8 cellular contexts compared by ENCODE assay signal in the genomic region with DNA sequence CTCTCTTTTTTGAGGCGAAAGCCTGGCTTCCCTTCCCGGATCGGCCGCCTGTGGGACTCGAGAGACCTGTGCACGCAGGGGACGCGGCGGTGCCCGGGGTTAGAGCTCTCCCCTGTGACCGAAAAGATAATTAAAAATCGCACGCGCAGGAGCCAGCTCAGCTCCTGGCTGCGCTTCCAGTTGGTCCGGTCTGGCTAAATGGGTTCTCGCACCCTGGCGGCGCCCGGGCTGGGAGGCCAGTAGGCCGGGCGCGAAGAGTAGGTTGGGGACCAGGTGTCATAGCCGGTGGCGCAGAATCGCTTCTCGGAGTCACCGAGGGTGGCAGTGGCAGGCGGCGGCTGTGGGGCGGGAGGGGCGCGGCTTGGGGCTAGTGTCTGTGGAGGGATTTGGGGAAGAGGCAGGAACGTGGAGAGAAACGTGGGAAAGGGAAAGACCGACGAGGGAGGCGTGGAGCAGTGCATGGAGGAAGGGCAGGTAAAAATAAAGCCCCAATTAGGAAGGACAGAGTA. TPM values are rescaled to one million over a fixed set of nuclear protein-coding genes. Genes with fewer than 3 reads are reported as not detected.
DNase-seq lines count a peak whose midpoint lies in the region; ATAC-seq lines count a peak whose summit lies in the region.

No MANE protein-coding gene starts in this region.

- POLR2A ChIA-PET in activated CD4-positive, alpha-beta T cell treated with anti-CD3 and anti-CD28 coated beads for 36 hours (lab: Charles Lee), result interaction anchor here (0.7 kb wide), 1 partner anchor 42 kb away, joined by 3 read pairs; the partner anchor contains the start of gene SUPT3H

- ATAC-seq in activated CD4-positive, alpha-beta T cell treated with anti-CD3 and anti-CD28 coated beads for 36 hours, result peak; percentile 43
- ATAC-seq in memory B cell (ENCODE audit: low read depth), result peak; percentile 45
- no peak for ATAC-seq in HG03442 (IDR thresholded peaks at IDR 0.05; ENCODE audit: unreplicated experiment)
- no peak for ATAC-seq in HG02938 (IDR thresholded peaks at IDR 0.05; ENCODE audit: unreplicated experiment)

- peak overlapping the region; percentile 55 to 61 for H3K9ac ChIP-seq in duodenal mucosa (ENCODE audit: low read depth in 1 of 2, low read length in 2 of 2)

- H3K27ac Mint-ChIP-seq in activated CD4-positive, alpha-beta T cell treated with anti-CD3 and anti-CD28 coated beads for 36 hours, result peak overlapping the region; percentile 94
- H3K27ac Mint-ChIP-seq in memory B cell, result peak overlapping the region; percentile 17

- H3K36me3 Mint-ChIP-seq in activated CD4-positive, alpha-beta T cell treated with anti-CD3 and anti-CD28 coated beads for 36 hours (ENCODE audit: low read depth), result peaks cover 15% of the 10 kb centered on the region
- no peaks in the 10 kb centered on the region for H3K36me3 Mint-ChIP-seq in memory B cell

- H3K9me3 Mint-ChIP-seq in activated CD4-positive, alpha-beta T cell treated with anti-CD3 and anti-CD28 coated beads for 36 hours (ENCODE audit: low read depth), result no peaks in the 10 kb centered on the region
- no peaks in the 10 kb centered on the region for H3K9me3 Mint-ChIP-seq in memory B cell

- peaks cover 14% of the 10 kb centered on the region for H3K27me3 Mint-ChIP-seq in activated CD4-positive, alpha-beta T cell treated with anti-CD3 and anti-CD28 coated beads for 36 hours
- peaks cover 27% of the 10 kb centered on the region for H3K27me3 Mint-ChIP-seq in memory B cell

- H3K4me3 Mint-ChIP-seq in activated CD4-positive, alpha-beta T cell treated with anti-CD3 and anti-CD28 coated beads for 36 hours, result peak overlapping the region; percentile 90
- H3K4me3 Mint-ChIP-seq in memory B cell, result peak overlapping the region; percentile 72

- peak overlapping the region; percentile 73 to 82 for H3K4me3 ChIP-seq in duodenal mucosa (ENCODE audit: low read depth in 1 of 2, low read length in 2 of 2)

- peaks cover 8 to 13% of the 10 kb centered on the region in 2 donors for H3K4me1 ChIP-seq in duodenal mucosa (ENCODE audit: control insufficient read depth in 1 of 2, insufficient read depth in 2 of 2, low read length in 2 of 2)

- H3K27me3 ChIP-seq in duodenal mucosa (ENCODE audit: control insufficient read depth in 1 of 2, insufficient read depth in 2 of 2, low read length in 2 of 2), result peaks cover 33 to 57% of the 10 kb centered on the region in 2 donors

- peaks cover 48% of the 10 kb centered on the region for H3K4me1 Mint-ChIP-seq in activated CD4-positive, alpha-beta T cell treated with anti-CD3 and anti-CD28 coated beads for 36 hours
- peaks cover 37% of the 10 kb centered on the region for H3K4me1 Mint-ChIP-seq in memory B cell

- no peaks in the 10 kb centered on the region for H3K36me3 ChIP-seq in duodenal mucosa (ENCODE audit: control insufficient read depth in 1 of 2, insufficient read depth in 2 of 2, low read length in 2 of 2)

- H3K27ac ChIP-seq in duodenal mucosa (ENCODE audit: low read depth, low read length), result no peak overlapping the region

- no peaks in the 10 kb centered on the region for H3K9me3 ChIP-seq in duodenal mucosa (ENCODE audit: control insufficient read depth in 1 of 2, low read length in 2 of 2)

- CTCF ChIA-PET in activated CD4-positive, alpha-beta T cell treated with anti-CD3 and anti-CD28 coated beads for 36 hours (lab: Charles Lee), result interaction anchor here (0.6 to 3.0 kb wide), 9 partner anchors 18 to 1258 kb away, joined by 3 to 11 read pairs (median 4); partner anchors contain the start of gene SUPT3H

- intact Hi-C loops in activated CD4-positive, alpha-beta T cell treated with anti-CD3 and anti-CD28 coated beads for 36 hours (cut with DNase I, micrococcal nuclease), result loop anchor here (1.0 to 5.0 kb wide), 13 partner anchors 41 to 945 kb away; no protein-coding TSS in a partner anchor

- DNase-seq in DMS53 (lab: John Stamatoyannopoulos, UW) (peak; percentile 92), MV-4-11 (lab: John Stamatoyannopoulos, UW) (peak; percentile 72), memory B cell (ENCODE audit: low spot score in 2 of 2) (peak; percentile 35 to 43)
- DNase-seq in activated CD4-positive, alpha-beta T cell treated with anti-CD3 and anti-CD28 coated beads for 36 hours, result peak; percentile 82
- peak; percentile 52 for DNase-seq in stimulated activated CD8-positive, alpha-beta memory T cell treated with anti-CD3 and anti-CD28 coated beads, Interleukin-4, amount 100 ng/mL, for 24 hours (ENCODE audit: low read depth)

RNA-seq across cellular contexts. Expression of gene SUPT3H, which starts 41.9 kb away (rescaled TPM):
- 10 to 100 TPM; 15.5 TPM for total RNA-seq in activated CD4-positive, alpha-beta T cell treated with anti-CD3 and anti-CD28 coated beads for 36 hours

Comparison
In these comparisons a context has a peak if more than half of its experiments do, and no peak if none do; other contexts are left out.
1. DNase-seq: peak in every context shown above with its lines; median percentile 92 in DMS53; 82 in activated CD4-positive, alpha-beta T cell treated with anti-CD3 and anti-CD28 coated beads for 36 hours; 72 in MV-4-11; 52 in stimulated activated CD8-positive, alpha-beta memory T cell treated with anti-CD3 and anti-CD28 coated beads, Interleukin-4, amount 100 ng/mL, for 24 hours; 39 in memory B cell.
2. ATAC-seq: peak in activated CD4-positive, alpha-beta T cell treated with anti-CD3 and anti-CD28 coated beads for 36 hours (single experiment) and memory B cell (single experiment); none in HG03442 (single experiment) and HG02938 (single experiment).